ENCODE assay signal across 13 cellular contexts in genomic region chr16:70391881-70392481, GRCh38. TPM values are rescaled to one million over a fixed set of nuclear protein-coding genes. Genes with fewer than 3 reads are reported as not detected.
DNase-seq lines count a peak whose midpoint lies in the region; ATAC-seq and TF ChIP-seq lines count a peak whose summit lies in the region.
"Had no signal": no experiment of that assay in that cellular context is flagged by ENCODE, and none has a peak within 500 bp of the region (broad histone marks: within the 10 kb centered on the region; RNA-seq: fewer than 3 reads in every experiment).

No MANE protein-coding gene starts in this region.

- H3K27ac Mint-ChIP-seq in brain, result peak overlapping the region in 4 of 5 experiments; percentile 27 to 96 (median 56)
- H3K27ac Mint-ChIP-seq: GM23338 had no signal

- H3K4me1 ChIP-seq in right cardiac atrium (ENCODE audit: control insufficient read depth, insufficient read depth, low read length), result peaks cover 10% of the 10 kb centered on the region
- H3K4me1 ChIP-seq: neural progenitor cell had no signal

- no peaks in the 10 kb centered on the region for H3K9me3 Mint-ChIP-seq in brain
- H3K9me3 Mint-ChIP-seq: GM23338, neural progenitor cell had no signal

- peak; percentile 23 to 38 for ATAC-seq in right cardiac atrium
- no peak for ATAC-seq in GM18870 (IDR thresholded peaks at IDR 0.05; ENCODE audit: unreplicated experiment)
- ATAC-seq in GM19324 (IDR thresholded peaks at IDR 0.05; ENCODE audit: low FRiP score, unreplicated experiment), result no peak
- no peak for ATAC-seq in GM19463 (IDR thresholded peaks at IDR 0.05; ENCODE audit: unreplicated experiment)
- ATAC-seq: GM23338 had no signal

- peaks cover 17% of the 10 kb centered on the region for H3K4me1 Mint-ChIP-seq in brain
- H3K4me1 Mint-ChIP-seq: GM23338 had no signal

- WGBS in right cardiac atrium, result 64% methylated on average over 7 of the region's 7 CpGs

- no peaks in the 10 kb centered on the region for H3K27me3 Mint-ChIP-seq in brain

- H3K4me3 ChIP-seq in right cardiac atrium (ENCODE audit: low read length), result no peak overlapping the region
- H3K4me3 ChIP-seq: GM23338, neural progenitor cell had no signal

- no peak overlapping the region for H3K4me3 Mint-ChIP-seq in brain
- H3K4me3 Mint-ChIP-seq: GM23338 had no signal

- no peaks in the 10 kb centered on the region for H3K9me3 ChIP-seq in right cardiac atrium (ENCODE audit: control insufficient read depth, low read length)

- peak overlapping the region; percentile 63 for H3K27ac ChIP-seq in right cardiac atrium (ENCODE audit: low read length)
- H3K27ac ChIP-seq: C4-2B, neural progenitor cell had no signal

- H3K27me3 ChIP-seq in right cardiac atrium (ENCODE audit: control insufficient read depth, insufficient read depth), result no peaks in the 10 kb centered on the region
- H3K27me3 ChIP-seq: neural progenitor cell had no signal

- peaks cover 19% of the 10 kb centered on the region for H3K36me3 Mint-ChIP-seq in brain

- TF ChIP-seq CTCF in brain (conservative IDR thresholded peaks at IDR 0.05), result no peak

- DNase-seq in ACHN (peak; percentile 23), HS-27A (ENCODE audit: low read depth) (peak; percentile 45), right cardiac atrium (peak; percentile 54 to 67 (median 63)), mesenteric fat pad (ENCODE audit: low spot score) (no peak)
- DNase-seq: activated CD4-positive, alpha-beta T cell treated with anti-CD3 and anti-CD28 coated beads, Interleukin-2, amount 50 U/mL, for 1 hour; SHP77 had no signal

- intact Hi-C loops in right cardiac atrium (cut with DNase I), result loop anchor here in 2 of 4 donors (10.0 kb wide), 1 partner anchor 83 kb away; no protein-coding TSS in a partner anchor

- in situ Hi-C loops in ACHN (cut with HindIII; ENCODE audit: low pct_ligation_motif_present, low pct_unique_long_range_greater_than_20kb, low sequenced_read_pairs), result no loop called here

RNA-seq across cellular contexts. Expression of gene DDX19A, which starts 45.3 kb away (rescaled TPM):
- polyA plus RNA-seq in brain (ENCODE audit: insufficient read depth, low read depth, low replicate concordance) (37.4 TPM), right cardiac atrium (18.4 TPM)
- total RNA-seq in right cardiac atrium (10 to 100 TPM; 23.0 to 26.2 (median 24.2) TPM), mesenteric fat pad (37.4 TPM)

RNA-seq across cellular contexts. Expression of gene ST3GAL2, which starts 46.9 kb away (rescaled TPM):
- polyA plus RNA-seq in brain (ENCODE audit: insufficient read depth, low read depth, low replicate concordance), result 17.3 TPM
- 10 to 100 TPM; 15.4 to 21.3 (median 19.9) TPM for total RNA-seq in right cardiac atrium
- 13.3 TPM for polyA plus RNA-seq in right cardiac atrium
- total RNA-seq in mesenteric fat pad, result 25.9 TPM

Comparison
In these comparisons a context has a peak if more than half of its experiments do, and no peak if none do; other contexts are left out.
1. ATAC-seq: peak in right cardiac atrium (2 of 2); none in GM18870 (single experiment), GM19324 (single experiment) and GM19463 (single experiment).